1 cellular context compared by ENCODE assay signal in genomic region chr9:121267689-121268597, GRCh38.
TF ChIP-seq lines count a peak whose summit lies in the region.

TSS of gene GSN (plus strand) at chr9:121268162. CDS start at chr9:121301972, 33,810 bp downstream.

TF ChIP-seq in HepG2, 621 proteins besides CTCF, POLR2A, EP300 and RAD21 (continued from another document and continues in another):
- peak; percentile 4; the same call in 1 of the 2 replicates for TF ChIP-seq PAXIP1 (CRISPR knock-in tag; conservative IDR thresholded peaks at IDR 0.05)
- TF ChIP-seq ZMYM2 (CRISPR knock-in tag; IDR thresholded peaks at IDR 0.05), result no peak
- TF ChIP-seq, protein P1, sequence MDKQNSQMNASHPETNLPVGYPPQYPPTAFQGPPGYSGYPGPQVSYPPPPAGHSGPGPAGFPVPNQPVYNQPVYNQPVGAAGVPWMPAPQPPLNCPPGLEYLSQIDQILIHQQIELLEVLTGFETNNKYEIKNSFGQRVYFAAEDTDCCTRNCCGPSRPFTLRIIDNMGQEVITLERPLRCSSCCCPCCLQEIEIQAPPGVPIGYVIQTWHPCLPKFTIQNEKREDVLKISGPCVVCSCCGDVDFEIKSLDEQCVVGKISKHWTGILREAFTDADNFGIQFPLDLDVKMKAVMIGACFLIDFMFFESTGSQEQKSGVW (CRISPR knock-in tag; IDR thresholded peaks at IDR 0.05; ENCODE audit: borderline replicate concordance), result no peak
- TF ChIP-seq SNAPC2 (CRISPR knock-in tag; IDR thresholded peaks at IDR 0.05), result no peak
- TF ChIP-seq DNMT1 (CRISPR knock-in tag; IDR thresholded peaks at IDR 0.05), result no peak
- 0 out of 2 replicates have a peak, but pooled peaks have one; percentile 37 for TF ChIP-seq MXD1 (CRISPR knock-in tag; IDR thresholded peaks at IDR 0.05)
- peak; percentile 50; the same call in 1 of the 2 replicates for TF ChIP-seq ZNF670 (CRISPR knock-in tag; IDR thresholded peaks at IDR 0.05; ENCODE audit: borderline replicate concordance)
- no peak for TF ChIP-seq STAT6 (CRISPR knock-in tag; IDR thresholded peaks at IDR 0.05; ENCODE audit: borderline replicate concordance)
- TF ChIP-seq ZBTB3 (CRISPR knock-in tag; IDR thresholded peaks at IDR 0.05; ENCODE audit: borderline replicate concordance, low read depth), result no peak
- TF ChIP-seq, protein P2, sequence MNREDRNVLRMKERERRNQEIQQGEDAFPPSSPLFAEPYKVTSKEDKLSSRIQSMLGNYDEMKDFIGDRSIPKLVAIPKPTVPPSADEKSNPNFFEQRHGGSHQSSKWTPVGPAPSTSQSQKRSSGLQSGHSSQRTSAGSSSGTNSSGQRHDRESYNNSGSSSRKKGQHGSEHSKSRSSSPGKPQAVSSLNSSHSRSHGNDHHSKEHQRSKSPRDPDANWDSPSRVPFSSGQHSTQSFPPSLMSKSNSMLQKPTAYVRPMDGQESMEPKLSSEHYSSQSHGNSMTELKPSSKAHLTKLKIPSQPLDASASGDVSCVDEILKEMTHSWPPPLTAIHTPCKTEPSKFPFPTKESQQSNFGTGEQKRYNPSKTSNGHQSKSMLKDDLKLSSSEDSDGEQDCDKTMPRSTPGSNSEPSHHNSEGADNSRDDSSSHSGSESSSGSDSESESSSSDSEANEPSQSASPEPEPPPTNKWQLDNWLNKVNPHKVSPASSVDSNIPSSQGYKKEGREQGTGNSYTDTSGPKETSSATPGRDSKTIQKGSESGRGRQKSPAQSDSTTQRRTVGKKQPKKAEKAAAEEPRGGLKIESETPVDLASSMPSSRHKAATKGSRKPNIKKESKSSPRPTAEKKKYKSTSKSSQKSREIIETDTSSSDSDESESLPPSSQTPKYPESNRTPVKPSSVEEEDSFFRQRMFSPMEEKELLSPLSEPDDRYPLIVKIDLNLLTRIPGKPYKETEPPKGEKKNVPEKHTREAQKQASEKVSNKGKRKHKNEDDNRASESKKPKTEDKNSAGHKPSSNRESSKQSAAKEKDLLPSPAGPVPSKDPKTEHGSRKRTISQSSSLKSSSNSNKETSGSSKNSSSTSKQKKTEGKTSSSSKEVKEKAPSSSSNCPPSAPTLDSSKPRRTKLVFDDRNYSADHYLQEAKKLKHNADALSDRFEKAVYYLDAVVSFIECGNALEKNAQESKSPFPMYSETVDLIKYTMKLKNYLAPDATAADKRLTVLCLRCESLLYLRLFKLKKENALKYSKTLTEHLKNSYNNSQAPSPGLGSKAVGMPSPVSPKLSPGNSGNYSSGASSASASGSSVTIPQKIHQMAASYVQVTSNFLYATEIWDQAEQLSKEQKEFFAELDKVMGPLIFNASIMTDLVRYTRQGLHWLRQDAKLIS (CRISPR knock-in tag; IDR thresholded peaks at IDR 0.05), result no peak
- TF ChIP-seq DMAP1 (CRISPR knock-in tag; IDR thresholded peaks at IDR 0.05), result no peak
- TF ChIP-seq NCOA2 (CRISPR knock-in tag; IDR thresholded peaks at IDR 0.05), result no peak
- 0 out of 2 replicates have a peak, but pooled peaks have one; percentile 11 for TF ChIP-seq ZNF354B (CRISPR knock-in tag; IDR thresholded peaks at IDR 0.05)
- TF ChIP-seq, protein P3, sequence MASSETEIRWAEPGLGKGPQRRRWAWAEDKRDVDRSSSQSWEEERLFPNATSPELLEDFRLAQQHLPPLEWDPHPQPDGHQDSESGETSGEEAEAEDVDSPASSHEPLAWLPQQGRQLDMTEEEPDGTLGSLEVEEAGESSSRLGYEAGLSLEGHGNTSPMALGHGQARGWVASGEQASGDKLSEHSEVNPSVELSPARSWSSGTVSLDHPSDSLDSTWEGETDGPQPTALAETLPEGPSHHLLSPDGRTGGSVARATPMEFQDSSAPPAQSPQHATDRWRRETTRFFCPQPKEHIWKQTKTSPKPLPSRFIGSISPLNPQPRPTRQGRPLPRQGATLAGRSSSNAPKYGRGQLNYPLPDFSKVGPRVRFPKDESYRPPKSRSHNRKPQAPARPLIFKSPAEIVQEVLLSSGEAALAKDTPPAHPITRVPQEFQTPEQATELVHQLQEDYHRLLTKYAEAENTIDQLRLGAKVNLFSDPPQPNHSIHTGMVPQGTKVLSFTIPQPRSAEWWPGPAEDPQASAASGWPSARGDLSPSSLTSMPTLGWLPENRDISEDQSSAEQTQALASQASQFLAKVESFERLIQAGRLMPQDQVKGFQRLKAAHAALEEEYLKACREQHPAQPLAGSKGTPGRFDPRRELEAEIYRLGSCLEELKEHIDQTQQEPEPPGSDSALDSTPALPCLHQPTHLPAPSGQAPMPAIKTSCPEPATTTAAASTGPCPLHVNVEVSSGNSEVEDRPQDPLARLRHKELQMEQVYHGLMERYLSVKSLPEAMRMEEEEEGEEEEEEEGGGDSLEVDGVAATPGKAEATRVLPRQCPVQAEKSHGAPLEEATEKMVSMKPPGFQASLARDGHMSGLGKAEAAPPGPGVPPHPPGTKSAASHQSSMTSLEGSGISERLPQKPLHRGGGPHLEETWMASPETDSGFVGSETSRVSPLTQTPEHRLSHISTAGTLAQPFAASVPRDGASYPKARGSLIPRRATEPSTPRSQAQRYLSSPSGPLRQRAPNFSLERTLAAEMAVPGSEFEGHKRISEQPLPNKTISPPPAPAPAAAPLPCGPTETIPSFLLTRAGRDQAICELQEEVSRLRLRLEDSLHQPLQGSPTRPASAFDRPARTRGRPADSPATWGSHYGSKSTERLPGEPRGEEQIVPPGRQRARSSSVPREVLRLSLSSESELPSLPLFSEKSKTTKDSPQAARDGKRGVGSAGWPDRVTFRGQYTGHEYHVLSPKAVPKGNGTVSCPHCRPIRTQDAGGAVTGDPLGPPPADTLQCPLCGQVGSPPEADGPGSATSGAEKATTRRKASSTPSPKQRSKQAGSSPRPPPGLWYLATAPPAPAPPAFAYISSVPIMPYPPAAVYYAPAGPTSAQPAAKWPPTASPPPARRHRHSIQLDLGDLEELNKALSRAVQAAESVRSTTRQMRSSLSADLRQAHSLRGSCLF (CRISPR knock-in tag; IDR thresholded peaks at IDR 0.05; ENCODE audit: borderline replicate concordance), result no peak
- no peak for TF ChIP-seq CCAR2 (optimal IDR thresholded peaks at IDR 0.05; ENCODE audit: low read depth, low read length)
- no peak for TF ChIP-seq PCBP1 (IDR thresholded peaks at IDR 0.05; ENCODE audit: borderline replicate concordance, low read depth, low read length)
- TF ChIP-seq, protein P4, sequence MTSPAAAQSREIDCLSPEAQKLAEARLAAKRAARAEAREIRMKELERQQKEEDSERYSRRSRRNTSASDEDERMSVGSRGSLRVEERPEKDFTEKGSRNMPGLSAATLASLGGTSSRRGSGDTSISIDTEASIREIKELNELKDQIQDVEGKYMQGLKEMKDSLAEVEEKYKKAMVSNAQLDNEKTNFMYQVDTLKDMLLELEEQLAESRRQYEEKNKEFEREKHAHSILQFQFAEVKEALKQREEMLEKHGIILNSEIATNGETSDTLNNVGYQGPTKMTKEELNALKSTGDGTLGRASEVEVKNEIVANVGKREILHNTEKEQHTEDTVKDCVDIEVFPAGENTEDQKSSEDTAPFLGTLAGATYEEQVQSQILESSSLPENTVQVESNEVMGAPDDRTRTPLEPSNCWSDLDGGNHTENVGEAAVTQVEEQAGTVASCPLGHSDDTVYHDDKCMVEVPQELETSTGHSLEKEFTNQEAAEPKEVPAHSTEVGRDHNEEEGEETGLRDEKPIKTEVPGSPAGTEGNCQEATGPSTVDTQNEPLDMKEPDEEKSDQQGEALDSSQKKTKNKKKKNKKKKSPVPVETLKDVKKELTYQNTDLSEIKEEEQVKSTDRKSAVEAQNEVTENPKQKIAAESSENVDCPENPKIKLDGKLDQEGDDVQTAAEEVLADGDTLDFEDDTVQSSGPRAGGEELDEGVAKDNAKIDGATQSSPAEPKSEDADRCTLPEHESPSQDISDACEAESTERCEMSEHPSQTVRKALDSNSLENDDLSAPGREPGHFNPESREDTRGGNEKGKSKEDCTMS (CRISPR knock-in tag; conservative IDR thresholded peaks at IDR 0.05), result no peak
- TF ChIP-seq ZNF225 (CRISPR knock-in tag; IDR thresholded peaks at IDR 0.05), result no peak
- TF ChIP-seq ZNF138 (CRISPR knock-in tag; IDR thresholded peaks at IDR 0.05; ENCODE audit: low read depth), result no peak
- no peak for TF ChIP-seq MTF2 (CRISPR knock-in tag; IDR thresholded peaks at IDR 0.05; ENCODE audit: borderline replicate concordance)
- no peak for TF ChIP-seq SP1 (IDR thresholded peaks at IDR 0.05)
- TF ChIP-seq SP1 (CRISPR knock-in tag; IDR thresholded peaks at IDR 0.05), result peak; percentile 11
- TF ChIP-seq REXO4 (CRISPR knock-in tag; IDR thresholded peaks at IDR 0.05; ENCODE audit: borderline replicate concordance), result no peak
- no peak for TF ChIP-seq ZNF232 (CRISPR knock-in tag; IDR thresholded peaks at IDR 0.05; ENCODE audit: borderline replicate concordance)
- TF ChIP-seq, protein P5, sequence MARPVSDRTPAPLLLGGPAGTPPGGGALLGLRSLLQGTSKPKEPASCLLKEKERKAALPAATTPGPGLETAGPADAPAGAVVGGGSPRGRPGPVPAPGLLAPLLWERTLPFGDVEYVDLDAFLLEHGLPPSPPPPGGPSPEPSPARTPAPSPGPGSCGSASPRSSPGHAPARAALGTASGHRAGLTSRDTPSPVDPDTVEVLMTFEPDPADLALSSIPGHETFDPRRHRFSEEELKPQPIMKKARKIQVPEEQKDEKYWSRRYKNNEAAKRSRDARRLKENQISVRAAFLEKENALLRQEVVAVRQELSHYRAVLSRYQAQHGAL (CRISPR knock-in tag; IDR thresholded peaks at IDR 0.05; ENCODE audit: not compliant biosample characterization), result no peak
- 0 out of 2 replicates have a peak, but pooled peaks have one; percentile 35 for TF ChIP-seq ERF (CRISPR knock-in tag; IDR thresholded peaks at IDR 0.05)
- TF ChIP-seq, protein P6, sequence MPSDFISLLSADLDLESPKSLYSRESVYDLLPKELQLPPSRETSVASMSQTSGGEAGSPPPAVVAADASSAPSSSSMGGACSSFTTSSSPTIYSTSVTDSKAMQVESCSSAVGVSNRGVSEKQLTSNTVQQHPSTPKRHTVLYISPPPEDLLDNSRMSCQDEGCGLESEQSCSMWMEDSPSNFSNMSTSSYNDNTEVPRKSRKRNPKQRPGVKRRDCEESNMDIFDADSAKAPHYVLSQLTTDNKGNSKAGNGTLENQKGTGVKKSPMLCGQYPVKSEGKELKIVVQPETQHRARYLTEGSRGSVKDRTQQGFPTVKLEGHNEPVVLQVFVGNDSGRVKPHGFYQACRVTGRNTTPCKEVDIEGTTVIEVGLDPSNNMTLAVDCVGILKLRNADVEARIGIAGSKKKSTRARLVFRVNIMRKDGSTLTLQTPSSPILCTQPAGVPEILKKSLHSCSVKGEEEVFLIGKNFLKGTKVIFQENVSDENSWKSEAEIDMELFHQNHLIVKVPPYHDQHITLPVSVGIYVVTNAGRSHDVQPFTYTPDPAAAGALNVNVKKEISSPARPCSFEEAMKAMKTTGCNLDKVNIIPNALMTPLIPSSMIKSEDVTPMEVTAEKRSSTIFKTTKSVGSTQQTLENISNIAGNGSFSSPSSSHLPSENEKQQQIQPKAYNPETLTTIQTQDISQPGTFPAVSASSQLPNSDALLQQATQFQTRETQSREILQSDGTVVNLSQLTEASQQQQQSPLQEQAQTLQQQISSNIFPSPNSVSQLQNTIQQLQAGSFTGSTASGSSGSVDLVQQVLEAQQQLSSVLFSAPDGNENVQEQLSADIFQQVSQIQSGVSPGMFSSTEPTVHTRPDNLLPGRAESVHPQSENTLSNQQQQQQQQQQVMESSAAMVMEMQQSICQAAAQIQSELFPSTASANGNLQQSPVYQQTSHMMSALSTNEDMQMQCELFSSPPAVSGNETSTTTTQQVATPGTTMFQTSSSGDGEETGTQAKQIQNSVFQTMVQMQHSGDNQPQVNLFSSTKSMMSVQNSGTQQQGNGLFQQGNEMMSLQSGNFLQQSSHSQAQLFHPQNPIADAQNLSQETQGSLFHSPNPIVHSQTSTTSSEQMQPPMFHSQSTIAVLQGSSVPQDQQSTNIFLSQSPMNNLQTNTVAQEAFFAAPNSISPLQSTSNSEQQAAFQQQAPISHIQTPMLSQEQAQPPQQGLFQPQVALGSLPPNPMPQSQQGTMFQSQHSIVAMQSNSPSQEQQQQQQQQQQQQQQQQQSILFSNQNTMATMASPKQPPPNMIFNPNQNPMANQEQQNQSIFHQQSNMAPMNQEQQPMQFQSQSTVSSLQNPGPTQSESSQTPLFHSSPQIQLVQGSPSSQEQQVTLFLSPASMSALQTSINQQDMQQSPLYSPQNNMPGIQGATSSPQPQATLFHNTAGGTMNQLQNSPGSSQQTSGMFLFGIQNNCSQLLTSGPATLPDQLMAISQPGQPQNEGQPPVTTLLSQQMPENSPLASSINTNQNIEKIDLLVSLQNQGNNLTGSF (CRISPR knock-in tag; IDR thresholded peaks at IDR 0.05), result no peak
- no peak for TF ChIP-seq SMYD3 (CRISPR knock-in tag; IDR thresholded peaks at IDR 0.05)
